In genomic region chr3:89223188-89223587, GRCh38 we compare ENCODE assay signal across 17 cellular contexts.
DNase-seq lines count a peak whose midpoint lies in the region; ATAC-seq and TF ChIP-seq lines count a peak whose summit lies in the region.
"Had no signal": no experiment of that assay in that cellular context is flagged by ENCODE, and none has a peak within 500 bp of the region (broad histone marks: within the 10 kb centered on the region; RNA-seq: fewer than 3 reads in every experiment).

No MANE protein-coding gene starts in this region.

- TF ChIP-seq RAD21 in neural cell (conservative IDR thresholded peaks at IDR 0.05) = no peak

- no peaks in the 10 kb centered on the region for H4K20me1 ChIP-seq in neural cell (ENCODE audit: insufficient read depth)

- H3K9ac ChIP-seq in neural cell (ENCODE audit: low read length) = no peak overlapping the region

- ATAC-seq in HG03196 (IDR thresholded peaks at IDR 0.05; ENCODE audit: unreplicated experiment) = no peak
- ATAC-seq: K562, T-cell had no signal

- H3K27ac ChIP-seq in neural cell (ENCODE audit: low read length) = no peak overlapping the region
- H3K27ac ChIP-seq: HL-60, PC-9 had no signal

- no peak for TF ChIP-seq CTCF in neural cell (IDR thresholded peaks at IDR 0.05; ENCODE audit: poor library complexity, severe bottlenecking)

- no peaks in the 10 kb centered on the region for H3K36me3 ChIP-seq in neural cell (ENCODE audit: insufficient read depth, low read length)

- H3K9me3 ChIP-seq in neural cell (ENCODE audit: low read length) = no peaks in the 10 kb centered on the region

- H3K4me3 ChIP-seq in neural cell (ENCODE audit: low read length) = no peak overlapping the region
- H3K4me3 ChIP-seq: K562, PC-9 had no signal

- TF ChIP-seq EP300 in neural cell (conservative IDR thresholded peaks at IDR 0.05; ENCODE audit: poor library complexity, severe bottlenecking) = peak; percentile 47

- no peak overlapping the region for H2AFZ ChIP-seq in neural cell (ENCODE audit: low read depth, low read length)
- H2AFZ ChIP-seq: PC-9 had no signal

- H3K79me2 ChIP-seq in neural cell (replicated peaks; ENCODE audit: insufficient read depth, low read length) = peaks cover 5% of the 10 kb centered on the region

- H3K27me3 ChIP-seq in neural cell (ENCODE audit: insufficient read depth, low read depth, low read length) = no peaks in the 10 kb centered on the region

- peak; percentile 62 for DNase-seq in NCI-H1105 (lab: John Stamatoyannopoulos, UW)
- peak; percentile 11 to 18 for DNase-seq in NCI-H1930 (lab: John Stamatoyannopoulos, UW)
- DNase-seq in NCI-H748 treated with DMSO at 0.1 percent for 48 hours (lab: John Stamatoyannopoulos, UW) = peak; percentile 34
- DNase-seq in stimulated activated CD4-positive, alpha-beta T cell treated with anti-CD3 and anti-CD28 coated beads, Interleukin-12 subunit alpha, Interleukin-12 subunit beta, amount 100 ng/mL, for 4 hours = no peak
- DNase-seq in DMS79 treated with DMSO at 0.1 percent for 48 hours (lab: John Stamatoyannopoulos, UW) = no peak
- no peak for DNase-seq in NCI-H128 (lab: John Stamatoyannopoulos, UW; ENCODE audit: unreplicated experiment)
- DNase-seq: CD4-positive, CD25-positive, alpha-beta regulatory T cell; H7; NCI-H187; NCI-H524; PC-9; T-cell; T1000 had no signal

- no peak overlapping the region for H3K4me2 ChIP-seq in neural cell (ENCODE audit: low read length)
- H3K4me2 ChIP-seq: PC-9 had no signal

- H3K9me2 ChIP-seq in neural cell (ENCODE audit: insufficient read depth, low read length) = no peaks in the 10 kb centered on the region

- no peaks in the 10 kb centered on the region for H3F3A ChIP-seq in neural cell (ENCODE audit: insufficient read depth, low read length, poor library complexity, severe bottlenecking)

TF ChIP-seq in neural cell, 6 proteins besides CTCF, POLR2A, EP300 and RAD21:
- no peak for TF ChIP-seq EZH2 (IDR thresholded peaks at IDR 0.05; ENCODE audit: borderline replicate concordance, insufficient read depth, low read length, poor library complexity, severe bottlenecking)
- peak; percentile 52 for TF ChIP-seq REST (IDR thresholded peaks at IDR 0.05; ENCODE audit: borderline replicate concordance)

Comparison
In these comparisons a context has a peak if more than half of its experiments do, and no peak if none do; other contexts are left out.
1. DNase-seq: peak in NCI-H1105 (single experiment), NCI-H1930 (2 of 2) and NCI-H748 treated with DMSO at 0.1 percent for 48 hours (single experiment); none in stimulated activated CD4-positive, alpha-beta T cell treated with anti-CD3 and anti-CD28 coated beads, Interleukin-12 subunit alpha, Interleukin-12 subunit beta, amount 100 ng/mL, for 4 hours (single experiment), DMS79 treated with DMSO at 0.1 percent for 48 hours (single experiment) and NCI-H128 (single experiment).